In the genomic region with DNA sequence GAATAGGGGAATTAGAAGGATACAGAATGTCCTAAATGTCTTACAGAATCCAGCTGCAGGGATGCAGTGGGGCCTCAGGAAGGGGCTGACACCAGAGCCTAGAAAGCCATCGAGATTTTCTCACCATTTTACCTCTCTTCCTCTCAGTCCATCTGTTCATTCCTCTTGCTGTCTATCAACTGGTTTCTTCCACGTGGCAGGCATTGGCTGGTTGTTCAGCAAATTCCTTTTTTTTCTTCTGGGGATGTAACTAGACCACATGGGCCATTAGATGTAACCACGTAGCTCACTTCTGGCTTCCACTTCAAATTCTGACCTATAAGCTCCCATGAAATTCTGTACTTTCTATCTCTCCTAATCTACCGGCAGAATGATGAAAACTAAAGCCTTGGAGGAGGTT, we compare ENCODE assay signal across 14 cellular contexts.
A peak's percentile ranks its signal among the peaks of the same experiment; 100 is the strongest.
DNase-seq lines count a peak whose midpoint lies in the region; ATAC-seq and TF ChIP-seq lines count a peak whose summit lies in the region.
"Had no signal": no experiment of that assay in that cellular context is flagged by ENCODE, and none has a peak within 500 bp of the region (broad histone marks: within the 10 kb centered on the region; RNA-seq: fewer than 3 reads in every experiment).

No MANE protein-coding gene starts in this region.

- H3K36me3 ChIP-seq in RWPE2 (ENCODE audit: low read depth): no peaks in the 10 kb centered on the region
- H3K36me3 ChIP-seq in skeletal muscle satellite cell (ENCODE audit: insufficient read depth, low read length): no peaks in the 10 kb centered on the region
- no peaks in the 10 kb centered on the region for H3K36me3 ChIP-seq in body of pancreas (replicated peaks in 1 of 2; ENCODE audit: insufficient read depth in 1 of 2, low read depth in 2 of 2)
- H3K36me3 ChIP-seq: BLaER1 treated with 17β-estradiol and CSF1 and Interleukin-3, amounts not matched to agents 10 nM and 100 nM; Peyer's patch had no signal

- WGBS in body of pancreas, 2 donors: 57 to 58% methylated on average over 4 of the region's 4 CpGs

- H3K4me3 ChIP-seq in RWPE2 (ENCODE audit: severe bottlenecking) (no peak overlapping the region), skeletal muscle satellite cell (ENCODE audit: low read length) (no peak overlapping the region), body of pancreas (no peak overlapping the region)
- H3K4me3 ChIP-seq: BLaER1 treated with 17β-estradiol and CSF1 and Interleukin-3, amounts not matched to agents 10 nM and 100 nM; Peyer's patch had no signal

- no peak for TF ChIP-seq POLR2A in body of pancreas (IDR thresholded peaks at IDR 0.05)

- H3K4me2 ChIP-seq in skeletal muscle satellite cell (ENCODE audit: low read length): peak overlapping the region; percentile 36
- H3K4me2 ChIP-seq: BLaER1 treated with 17β-estradiol and CSF1 and Interleukin-3, amounts not matched to agents 10 nM and 100 nM had no signal

- H3K9me3 Mint-ChIP-seq in activated naive CD4-positive, alpha-beta T cell treated with anti-CD3 and anti-CD28 coated beads, Interleukin-2, amount 50 U/mL, for 24 hours: no peaks in the 10 kb centered on the region
- H3K9me3 Mint-ChIP-seq: CD8-positive, alpha-beta memory T cell had no signal

- H3K4me1 ChIP-seq in RWPE2 (ENCODE audit: insufficient read depth, poor library complexity, severe bottlenecking) (peaks cover 54% of the 10 kb centered on the region), foreskin keratinocyte (peaks cover 51% of the 10 kb centered on the region), skeletal muscle satellite cell (ENCODE audit: control insufficient read depth, insufficient read depth, low read length) (peaks cover 26% of the 10 kb centered on the region), body of pancreas (no peaks in the 10 kb centered on the region)
- H3K4me1 ChIP-seq: Peyer's patch had no signal

- DNase-seq in activated naive CD4-positive, alpha-beta T cell treated with Interleukin-2 at 50 U/mL for 16 hours: no peak
- DNase-seq in RWPE2 (ENCODE audit: low spot score): no peak
- peak in 1 of 2 donors; percentile 69 for DNase-seq in foreskin keratinocyte
- DNase-seq in body of pancreas: no peak
- no peak for DNase-seq in NCI-H1105 (lab: John Stamatoyannopoulos, UW)
- DNase-seq: NCI-H2081 treated with DMSO at 0.1 percent for 48 hours, NCI-H510A had no signal

- H3K9me3 ChIP-seq in RWPE2 (ENCODE audit: severe bottlenecking) (no peaks in the 10 kb centered on the region), skeletal muscle satellite cell (replicated peaks; ENCODE audit: low read length) (no peaks in the 10 kb centered on the region), body of pancreas (no peaks in the 10 kb centered on the region)
- H3K9me3 ChIP-seq: BLaER1 treated with 17β-estradiol and CSF1 and Interleukin-3, amounts not matched to agents 10 nM and 100 nM; Peyer's patch had no signal

- H3K27me3 Mint-ChIP-seq in activated naive CD4-positive, alpha-beta T cell treated with anti-CD3 and anti-CD28 coated beads, Interleukin-2, amount 50 U/mL, for 24 hours: peaks cover 1% of the 10 kb centered on the region

- H3K36me3 Mint-ChIP-seq in activated naive CD4-positive, alpha-beta T cell treated with anti-CD3 and anti-CD28 coated beads, Interleukin-2, amount 50 U/mL, for 24 hours: no peaks in the 10 kb centered on the region
- H3K36me3 Mint-ChIP-seq: CD8-positive, alpha-beta memory T cell had no signal

- H3K27ac ChIP-seq in RWPE2 (ENCODE audit: poor library complexity, severe bottlenecking): peak overlapping the region; percentile 96
- peak overlapping the region; percentile 40 for H3K27ac ChIP-seq in foreskin keratinocyte
- no peak overlapping the region for H3K27ac ChIP-seq in body of pancreas
- H3K27ac ChIP-seq: BLaER1 treated with 17β-estradiol and CSF1 and Interleukin-3, amounts not matched to agents 10 nM and 100 nM; HL-60; Peyer's patch had no signal

- intact Hi-C loops in body of pancreas (cut with DNase I): no loop called here

- no peak for TF ChIP-seq CTCF in RWPE2 (IDR thresholded peaks at IDR 0.05; ENCODE audit: poor library complexity, severe bottlenecking)
- TF ChIP-seq CTCF in foreskin keratinocyte (conservative IDR thresholded peaks at IDR 0.05): no peak
- TF ChIP-seq CTCF in body of pancreas (IDR thresholded peaks at IDR 0.05): no peak

- no peak for ATAC-seq in RWPE2 (ENCODE audit: low read depth)
- no peak for ATAC-seq in foreskin keratinocyte
- no peak for ATAC-seq in GM18498 (IDR thresholded peaks at IDR 0.05; ENCODE audit: unreplicated experiment)
- no peak for ATAC-seq in body of pancreas

- peak overlapping the region; percentile 35 for H3K27ac Mint-ChIP-seq in activated naive CD4-positive, alpha-beta T cell treated with anti-CD3 and anti-CD28 coated beads, Interleukin-2, amount 50 U/mL, for 24 hours

- H3K27me3 ChIP-seq in RWPE2 (ENCODE audit: insufficient read depth, poor library complexity, severe bottlenecking): no peaks in the 10 kb centered on the region
- no peaks in the 10 kb centered on the region for H3K27me3 ChIP-seq in foreskin keratinocyte
- no peaks in the 10 kb centered on the region for H3K27me3 ChIP-seq in skeletal muscle satellite cell (ENCODE audit: control insufficient read depth, insufficient read depth, low read length)
- no peaks in the 10 kb centered on the region for H3K27me3 ChIP-seq in body of pancreas
- H3K27me3 ChIP-seq: BLaER1 treated with 17β-estradiol and CSF1 and Interleukin-3, amounts not matched to agents 10 nM and 100 nM; Peyer's patch had no signal

- H3K4me1 Mint-ChIP-seq in activated naive CD4-positive, alpha-beta T cell treated with anti-CD3 and anti-CD28 coated beads, Interleukin-2, amount 50 U/mL, for 24 hours: peaks cover 35% of the 10 kb centered on the region

- peak overlapping the region; percentile 10 for H3K9ac ChIP-seq in skeletal muscle satellite cell (ENCODE audit: low read depth, low read length)
- H3K9ac ChIP-seq: BLaER1 treated with 17β-estradiol and CSF1 and Interleukin-3, amounts not matched to agents 10 nM and 100 nM had no signal

- H3K4me3 Mint-ChIP-seq in activated naive CD4-positive, alpha-beta T cell treated with anti-CD3 and anti-CD28 coated beads, Interleukin-2, amount 50 U/mL, for 24 hours: no peak overlapping the region
- H3K4me3 Mint-ChIP-seq: CD8-positive, alpha-beta memory T cell had no signal

Comparison
In these comparisons a context has a peak if more than half of its experiments do, and no peak if none do; other contexts are left out.
1. H3K27ac ChIP-seq: peak in RWPE2 (single experiment) and foreskin keratinocyte (single experiment); none in body of pancreas (0 of 4).